In the genomic region with DNA sequence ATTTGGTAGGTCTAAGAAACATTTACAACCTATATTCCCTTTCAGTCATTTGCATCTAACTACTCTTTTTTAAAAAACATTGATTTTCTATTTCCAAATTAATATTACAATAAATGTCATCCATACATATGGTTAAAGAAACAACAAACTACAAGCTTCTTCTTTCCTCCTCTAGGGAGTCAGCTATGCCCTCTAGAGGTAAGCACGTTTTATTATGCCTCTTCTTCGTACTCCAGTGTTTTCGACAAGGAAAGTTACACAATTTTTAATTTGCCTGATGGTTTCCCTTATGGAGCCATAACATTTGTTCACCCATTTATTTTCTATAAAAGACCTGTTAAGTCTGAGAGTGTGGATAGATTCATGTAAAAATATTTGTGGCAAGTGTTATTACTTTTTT, we compare ENCODE assay signal across 12 cellular contexts.
DNase-seq lines count a peak whose midpoint lies in the region; ATAC-seq, FAIRE-seq and TF ChIP-seq lines count a peak whose summit lies in the region.
"Had no signal": no experiment of that assay in that cellular context is flagged by ENCODE, and none has a peak within 500 bp of the region (broad histone marks: within the 10 kb centered on the region; RNA-seq: fewer than 3 reads in every experiment).

No MANE protein-coding gene starts in this region.

- no peaks in the 10 kb centered on the region for H3K27me3 ChIP-seq in bronchial epithelial cell (ENCODE audit: control insufficient read depth, insufficient read depth, low read length)
- H3K27me3 ChIP-seq: ovary had no signal

- H3K4me3 ChIP-seq in bronchial epithelial cell (ENCODE audit: low read depth, low read length), result no peak overlapping the region
- H3K4me3 ChIP-seq: ovary had no signal

- TF ChIP-seq CTCF in bronchial epithelial cell (IDR thresholded peaks at IDR 0.05; ENCODE audit: insufficient read depth, low read length, severe bottlenecking), result peak; percentile 48

- no peak for FAIRE-seq in bronchial epithelial cell (lab: Jason Lieb, UNC)
- FAIRE-seq: astrocyte, GM18507 had no signal

- no peak for ATAC-seq in HG03520 (IDR thresholded peaks at IDR 0.05; ENCODE audit: unreplicated experiment)

- peak; percentile 1 for DNase-seq in NCI-H2196 (lab: John Stamatoyannopoulos, UW; ENCODE audit: unreplicated experiment)
- DNase-seq in NCI-H2196 treated with DMSO at 0.1 percent for 48 hours (lab: John Stamatoyannopoulos, UW; ENCODE audit: unreplicated experiment), result no peak
- DNase-seq in NCI-H510A treated with DMSO at 0.1 percent for 48 hours (lab: John Stamatoyannopoulos, UW), result peak; percentile 65
- peak; percentile 56 for DNase-seq in bronchial epithelial cell (ENCODE audit: low read depth)
- DNase-seq in renal cortical epithelial cell (ENCODE audit: low read depth), result peak; percentile 1
- DNase-seq in stimulated activated CD4-positive, alpha-beta T cell treated with anti-CD3 and anti-CD28 coated beads, Interleukin-1b, Interleukin-23, amount 100 ng/mL, for 48 hours, result no peak
- DNase-seq in NCI-H128 (lab: John Stamatoyannopoulos, UW; ENCODE audit: unreplicated experiment), result no peak
- DNase-seq: activated CD4-positive, alpha-beta T cell treated with anti-CD3 and anti-CD28 coated beads for 4 hours; ovary had no signal

- H3K36me3 ChIP-seq in bronchial epithelial cell (ENCODE audit: control insufficient read depth, insufficient read depth, low read length), result no peaks in the 10 kb centered on the region
- H3K36me3 ChIP-seq: ovary had no signal

Comparison
In these comparisons a context has a peak if more than half of its experiments do, and no peak if none do; other contexts are left out.
1. DNase-seq: peak in NCI-H2196 (single experiment), NCI-H510A treated with DMSO at 0.1 percent for 48 hours (single experiment), bronchial epithelial cell (single experiment) and renal cortical epithelial cell (single experiment); none in NCI-H2196 treated with DMSO at 0.1 percent for 48 hours (single experiment), stimulated activated CD4-positive, alpha-beta T cell treated with anti-CD3 and anti-CD28 coated beads, Interleukin-1b, Interleukin-23, amount 100 ng/mL, for 48 hours (single experiment) and NCI-H128 (single experiment).